ENCODE assay signal across 1 cellular context in genomic region chr1:20988030-20988825, GRCh38.
TF ChIP-seq lines count a peak whose summit lies in the region.

No MANE protein-coding gene starts in this region.

TF ChIP-seq in GM23338, 12 proteins besides CTCF, POLR2A, EP300 and RAD21 (continued from another document):
- no peak for TF ChIP-seq REST (IDR thresholded peaks at IDR 0.05; ENCODE audit: unreplicated experiment)
- TF ChIP-seq ZNF331 (CRISPR knock-in tag; IDR thresholded peaks at IDR 0.05; ENCODE audit: low read depth): no peak
- no peak for TF ChIP-seq ZNF462 (CRISPR knock-in tag; IDR thresholded peaks at IDR 0.05)
- no peak for TF ChIP-seq EZH2phosphoT487 (IDR thresholded peaks at IDR 0.05; ENCODE audit: unreplicated experiment)
- no peak for TF ChIP-seq JUNB (IDR thresholded peaks at IDR 0.05; ENCODE audit: unreplicated experiment)
- TF ChIP-seq NANOG (IDR thresholded peaks at IDR 0.05; ENCODE audit: borderline replicate concordance): no peak
- no peak for TF ChIP-seq EZH2 (IDR thresholded peaks at IDR 0.05; ENCODE audit: low read depth, unreplicated experiment)
- no peak for TF ChIP-seq CREB1 (CRISPR knock-in tag; IDR thresholded peaks at IDR 0.05; ENCODE audit: low read depth)
TF ChIP-seq in GM23338: peak in this region for 0.
